Comparison of ENCODE assay signal across 15 cellular contexts in the genomic region with DNA sequence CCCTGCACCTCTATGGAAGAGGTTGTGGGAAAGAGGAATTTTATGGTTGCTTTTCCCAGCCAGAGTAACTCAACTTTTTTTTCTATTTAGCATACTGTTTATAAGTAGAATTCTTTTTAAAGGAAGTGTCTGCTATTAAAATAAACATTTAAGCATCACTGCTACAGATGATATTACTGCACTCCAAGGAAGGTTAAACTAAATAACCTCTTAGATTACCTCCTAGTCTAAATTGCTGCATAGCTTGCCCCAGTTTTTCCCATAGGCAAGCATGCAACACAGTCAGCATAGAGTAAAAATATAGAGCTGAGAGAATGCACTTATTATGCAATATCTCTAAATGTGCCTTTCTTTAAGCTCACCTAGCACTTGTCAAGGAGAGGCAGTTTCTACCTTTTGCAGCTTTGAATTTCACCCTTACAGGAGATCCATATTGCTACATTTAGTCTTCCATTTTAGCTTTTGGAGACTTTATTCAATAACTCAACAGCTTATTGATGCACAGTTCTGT.
A peak's percentile ranks its signal among the peaks of the same experiment; 100 is the strongest.
DNase-seq lines count a peak whose midpoint lies in the region; ATAC-seq and TF ChIP-seq lines count a peak whose summit lies in the region.
"Had no signal": no experiment of that assay in that cellular context is flagged by ENCODE, and none has a peak within 500 bp of the region (broad histone marks: within the 10 kb centered on the region; RNA-seq: fewer than 3 reads in every experiment).

No MANE protein-coding gene starts in this region.

- POLR2A ChIA-PET in activated CD8-positive, alpha-beta T cell treated with anti-CD3 and anti-CD28 coated beads, Interleukin-2, amount 10 ng/mL, durations not matched to agents 7 days and 5 days (lab: Charles Lee): no interaction called here

- no peak overlapping the region for H3K4me3 ChIP-seq in choroid plexus epithelial cell (ENCODE audit: low read depth, low read length)
- H3K4me3 ChIP-seq in smooth muscle cell: no peak overlapping the region
- H3K4me3 ChIP-seq: BLaER1 had no signal

- peaks cover 30% of the 10 kb centered on the region for H3K4me1 ChIP-seq in smooth muscle cell (ENCODE audit: low read depth)
- H3K4me1 ChIP-seq: BLaER1 had no signal

- H3K4me3 Mint-ChIP-seq in activated CD8-positive, alpha-beta T cell treated with anti-CD3 and anti-CD28 coated beads, Interleukin-2, amount 10 ng/mL, durations not matched to agents 7 days and 5 days: no peak overlapping the region
- H3K4me3 Mint-ChIP-seq: CD8-positive, alpha-beta memory T cell had no signal

- no peaks in the 10 kb centered on the region for H3K36me3 Mint-ChIP-seq in activated CD8-positive, alpha-beta T cell treated with anti-CD3 and anti-CD28 coated beads, Interleukin-2, amount 10 ng/mL, durations not matched to agents 7 days and 5 days (ENCODE audit: low read depth)
- H3K36me3 Mint-ChIP-seq: CD8-positive, alpha-beta memory T cell had no signal

- H3K36me3 ChIP-seq in smooth muscle cell (ENCODE audit: low read depth): no peaks in the 10 kb centered on the region
- H3K36me3 ChIP-seq: BLaER1 had no signal

- H3K27ac ChIP-seq in smooth muscle cell (ENCODE audit: low read depth): peak overlapping the region; percentile 50
- H3K27ac ChIP-seq: 22Rv1, BLaER1 had no signal

- no peaks in the 10 kb centered on the region for H3K27me3 Mint-ChIP-seq in activated CD8-positive, alpha-beta T cell treated with anti-CD3 and anti-CD28 coated beads, Interleukin-2, amount 10 ng/mL, durations not matched to agents 7 days and 5 days (ENCODE audit: low read depth)
- H3K27me3 Mint-ChIP-seq: CD8-positive, alpha-beta memory T cell had no signal

- no peak for ATAC-seq in activated CD8-positive, alpha-beta T cell treated with anti-CD3 and anti-CD28 coated beads, Interleukin-2, amount 10 ng/mL, durations not matched to agents 7 days and 5 days
- ATAC-seq in HG03135 (IDR thresholded peaks at IDR 0.05; ENCODE audit: unreplicated experiment): no peak
- ATAC-seq: HCT116 had no signal

- no peak overlapping the region for H3K9ac ChIP-seq in smooth muscle cell (ENCODE audit: low read depth)
- H3K9ac ChIP-seq: BLaER1 had no signal

- peaks cover 5% of the 10 kb centered on the region for H3F3A ChIP-seq in smooth muscle cell (ENCODE audit: low read depth)

- DNase-seq in NOMO-1 treated with DMSO at 0.1 percent for 48 hours (lab: John Stamatoyannopoulos, UW; ENCODE audit: unreplicated experiment) (peak; percentile 18), NOMO-1 treated with dmso at 0.1 percent for 144 hours (lab: John Stamatoyannopoulos, UW; ENCODE audit: unreplicated experiment) (no peak), choroid plexus epithelial cell (ENCODE audit: low read depth) (peak; percentile 50), iris pigment epithelial cell (ENCODE audit: low read depth) (peak; percentile 72), smooth muscle cell (lab: John Stamatoyannopoulos, UW; ENCODE audit: unreplicated experiment) (no peak), COLO829 (ENCODE audit: low spot score) (no peak)
- DNase-seq in activated CD8-positive, alpha-beta T cell treated with anti-CD3 and anti-CD28 coated beads, Interleukin-2, amount 10 ng/mL, durations not matched to agents 7 days and 5 days: no peak
- DNase-seq: AML-193; CD8-positive, alpha-beta memory T cell; DMS53; GOT3 had no signal

- no peaks in the 10 kb centered on the region for H3K9me3 Mint-ChIP-seq in activated CD8-positive, alpha-beta T cell treated with anti-CD3 and anti-CD28 coated beads, Interleukin-2, amount 10 ng/mL, durations not matched to agents 7 days and 5 days (ENCODE audit: insufficient read depth)

- no peaks in the 10 kb centered on the region for H4K20me1 ChIP-seq in smooth muscle cell (ENCODE audit: low read depth)
- H4K20me1 ChIP-seq: BLaER1 had no signal

- H3K4me1 Mint-ChIP-seq in activated CD8-positive, alpha-beta T cell treated with anti-CD3 and anti-CD28 coated beads, Interleukin-2, amount 10 ng/mL, durations not matched to agents 7 days and 5 days (ENCODE audit: low read depth): no peaks in the 10 kb centered on the region
- H3K4me1 Mint-ChIP-seq: CD8-positive, alpha-beta memory T cell had no signal

- H3K79me2 ChIP-seq in smooth muscle cell (ENCODE audit: low read depth): no peaks in the 10 kb centered on the region

- H2AFZ ChIP-seq in smooth muscle cell (ENCODE audit: low read depth): peak overlapping the region; percentile 30

- no peaks in the 10 kb centered on the region for H3K9me3 ChIP-seq in smooth muscle cell (replicated peaks; ENCODE audit: low read depth)
- H3K9me3 ChIP-seq: BLaER1 had no signal

- CTCF ChIA-PET in activated CD8-positive, alpha-beta T cell treated with anti-CD3 and anti-CD28 coated beads, Interleukin-2, amount 10 ng/mL, durations not matched to agents 7 days and 5 days (lab: Charles Lee): no interaction called here

- H3K27me3 ChIP-seq in smooth muscle cell (ENCODE audit: low read depth): no peaks in the 10 kb centered on the region
- H3K27me3 ChIP-seq: BLaER1 had no signal

- no peak overlapping the region for H3K27ac Mint-ChIP-seq in activated CD8-positive, alpha-beta T cell treated with anti-CD3 and anti-CD28 coated beads, Interleukin-2, amount 10 ng/mL, durations not matched to agents 7 days and 5 days
- H3K27ac Mint-ChIP-seq: CD8-positive, alpha-beta memory T cell had no signal

- TF ChIP-seq CTCF in choroid plexus epithelial cell (conservative IDR thresholded peaks at IDR 0.05; ENCODE audit: low read depth, low read length): no peak
- no peak for TF ChIP-seq CTCF in smooth muscle cell (IDR thresholded peaks at IDR 0.05; ENCODE audit: borderline replicate concordance, insufficient read depth, poor library complexity, severe bottlenecking)

- peak overlapping the region; percentile 65 for H3K4me2 ChIP-seq in smooth muscle cell
- H3K4me2 ChIP-seq: BLaER1 had no signal

Comparison
In these comparisons a context has a peak if more than half of its experiments do, and no peak if none do; other contexts are left out.
1. DNase-seq: peak in NOMO-1 treated with DMSO at 0.1 percent for 48 hours (single experiment), choroid plexus epithelial cell (single experiment) and iris pigment epithelial cell (single experiment); none in NOMO-1 treated with dmso at 0.1 percent for 144 hours (single experiment), smooth muscle cell (single experiment), COLO829 (single experiment) and activated CD8-positive, alpha-beta T cell treated with anti-CD3 and anti-CD28 coated beads, Interleukin-2, amount 10 ng/mL, durations not matched to agents 7 days and 5 days (single experiment).